ENCODE assay signal across 1 cellular context in genomic region chr10:99395750-99396445, GRCh38.
TF ChIP-seq lines count a peak whose summit lies in the region.

No MANE protein-coding gene starts in this region.

TF ChIP-seq in HepG2, 621 proteins besides CTCF, POLR2A, EP300 and RAD21 (continued from another document and continues in another):
- 0 out of 2 replicates have a peak, but pooled peaks have one; percentile 18 for TF ChIP-seq ZNF121 (CRISPR knock-in tag; IDR thresholded peaks at IDR 0.05)
- TF ChIP-seq, protein P1, sequence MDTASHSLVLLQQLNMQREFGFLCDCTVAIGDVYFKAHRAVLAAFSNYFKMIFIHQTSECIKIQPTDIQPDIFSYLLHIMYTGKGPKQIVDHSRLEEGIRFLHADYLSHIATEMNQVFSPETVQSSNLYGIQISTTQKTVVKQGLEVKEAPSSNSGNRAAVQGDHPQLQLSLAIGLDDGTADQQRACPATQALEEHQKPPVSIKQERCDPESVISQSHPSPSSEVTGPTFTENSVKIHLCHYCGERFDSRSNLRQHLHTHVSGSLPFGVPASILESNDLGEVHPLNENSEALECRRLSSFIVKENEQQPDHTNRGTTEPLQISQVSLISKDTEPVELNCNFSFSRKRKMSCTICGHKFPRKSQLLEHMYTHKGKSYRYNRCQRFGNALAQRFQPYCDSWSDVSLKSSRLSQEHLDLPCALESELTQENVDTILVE (CRISPR knock-in tag; IDR thresholded peaks at IDR 0.05), result 0 out of 2 replicates have a peak, but pooled peaks have one; percentile 43
- TF ChIP-seq ZNF331 (CRISPR knock-in tag; IDR thresholded peaks at IDR 0.05), result peak; percentile 53; the same call in 1 of the 2 replicates
- TF ChIP-seq ZNF430 (CRISPR knock-in tag; IDR thresholded peaks at IDR 0.05), result 0 out of 2 replicates have a peak, but pooled peaks have one; percentile 42
- peak; percentile 86 for TF ChIP-seq RARA (CRISPR knock-in tag; IDR thresholded peaks at IDR 0.05)
- TF ChIP-seq, protein P2, sequence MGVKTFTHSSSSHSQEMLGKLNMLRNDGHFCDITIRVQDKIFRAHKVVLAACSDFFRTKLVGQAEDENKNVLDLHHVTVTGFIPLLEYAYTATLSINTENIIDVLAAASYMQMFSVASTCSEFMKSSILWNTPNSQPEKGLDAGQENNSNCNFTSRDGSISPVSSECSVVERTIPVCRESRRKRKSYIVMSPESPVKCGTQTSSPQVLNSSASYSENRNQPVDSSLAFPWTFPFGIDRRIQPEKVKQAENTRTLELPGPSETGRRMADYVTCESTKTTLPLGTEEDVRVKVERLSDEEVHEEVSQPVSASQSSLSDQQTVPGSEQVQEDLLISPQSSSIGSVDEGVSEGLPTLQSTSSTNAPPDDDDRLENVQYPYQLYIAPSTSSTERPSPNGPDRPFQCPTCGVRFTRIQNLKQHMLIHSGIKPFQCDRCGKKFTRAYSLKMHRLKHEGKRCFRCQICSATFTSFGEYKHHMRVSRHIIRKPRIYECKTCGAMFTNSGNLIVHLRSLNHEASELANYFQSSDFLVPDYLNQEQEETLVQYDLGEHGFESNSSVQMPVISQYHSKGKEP (CRISPR knock-in tag; IDR thresholded peaks at IDR 0.05), result no peak
- peak; percentile 74 for TF ChIP-seq POLR2AphosphoS2 (IDR thresholded peaks at IDR 0.05; ENCODE audit: low read depth, low read length)
- TF ChIP-seq, protein P3, sequence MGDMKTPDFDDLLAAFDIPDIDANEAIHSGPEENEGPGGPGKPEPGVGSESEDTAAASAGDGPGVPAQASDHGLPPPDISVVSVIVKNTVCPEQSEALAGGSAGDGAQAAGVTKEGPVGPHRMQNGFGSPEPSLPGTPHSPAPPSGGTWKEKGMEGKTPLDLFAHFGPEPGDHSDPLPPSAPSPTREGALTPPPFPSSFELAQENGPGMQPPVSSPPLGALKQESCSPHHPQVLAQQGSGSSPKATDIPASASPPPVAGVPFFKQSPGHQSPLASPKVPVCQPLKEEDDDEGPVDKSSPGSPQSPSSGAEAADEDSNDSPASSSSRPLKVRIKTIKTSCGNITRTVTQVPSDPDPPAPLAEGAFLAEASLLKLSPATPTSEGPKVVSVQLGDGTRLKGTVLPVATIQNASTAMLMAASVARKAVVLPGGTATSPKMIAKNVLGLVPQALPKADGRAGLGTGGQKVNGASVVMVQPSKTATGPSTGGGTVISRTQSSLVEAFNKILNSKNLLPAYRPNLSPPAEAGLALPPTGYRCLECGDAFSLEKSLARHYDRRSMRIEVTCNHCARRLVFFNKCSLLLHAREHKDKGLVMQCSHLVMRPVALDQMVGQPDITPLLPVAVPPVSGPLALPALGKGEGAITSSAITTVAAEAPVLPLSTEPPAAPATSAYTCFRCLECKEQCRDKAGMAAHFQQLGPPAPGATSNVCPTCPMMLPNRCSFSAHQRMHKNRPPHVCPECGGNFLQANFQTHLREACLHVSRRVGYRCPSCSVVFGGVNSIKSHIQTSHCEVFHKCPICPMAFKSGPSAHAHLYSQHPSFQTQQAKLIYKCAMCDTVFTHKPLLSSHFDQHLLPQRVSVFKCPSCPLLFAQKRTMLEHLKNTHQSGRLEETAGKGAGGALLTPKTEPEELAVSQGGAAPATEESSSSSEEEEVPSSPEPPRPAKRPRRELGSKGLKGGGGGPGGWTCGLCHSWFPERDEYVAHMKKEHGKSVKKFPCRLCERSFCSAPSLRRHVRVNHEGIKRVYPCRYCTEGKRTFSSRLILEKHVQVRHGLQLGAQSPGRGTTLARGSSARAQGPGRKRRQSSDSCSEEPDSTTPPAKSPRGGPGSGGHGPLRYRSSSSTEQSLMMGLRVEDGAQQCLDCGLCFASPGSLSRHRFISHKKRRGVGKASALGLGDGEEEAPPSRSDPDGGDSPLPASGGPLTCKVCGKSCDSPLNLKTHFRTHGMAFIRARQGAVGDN (CRISPR knock-in tag; IDR thresholded peaks at IDR 0.05), result no peak
- peak; percentile 88 for TF ChIP-seq FOXK1 (CRISPR knock-in tag; IDR thresholded peaks at IDR 0.05; ENCODE audit: borderline replicate concordance, low read depth)
- TF ChIP-seq ZBTB34 (CRISPR knock-in tag; IDR thresholded peaks at IDR 0.05), result peak; percentile 93
- TF ChIP-seq ZBTB20 (CRISPR knock-in tag; IDR thresholded peaks at IDR 0.05; ENCODE audit: borderline replicate concordance, low read depth), result peak; percentile 58; the same call in 1 of the 2 replicates
- TF ChIP-seq, protein P4, sequence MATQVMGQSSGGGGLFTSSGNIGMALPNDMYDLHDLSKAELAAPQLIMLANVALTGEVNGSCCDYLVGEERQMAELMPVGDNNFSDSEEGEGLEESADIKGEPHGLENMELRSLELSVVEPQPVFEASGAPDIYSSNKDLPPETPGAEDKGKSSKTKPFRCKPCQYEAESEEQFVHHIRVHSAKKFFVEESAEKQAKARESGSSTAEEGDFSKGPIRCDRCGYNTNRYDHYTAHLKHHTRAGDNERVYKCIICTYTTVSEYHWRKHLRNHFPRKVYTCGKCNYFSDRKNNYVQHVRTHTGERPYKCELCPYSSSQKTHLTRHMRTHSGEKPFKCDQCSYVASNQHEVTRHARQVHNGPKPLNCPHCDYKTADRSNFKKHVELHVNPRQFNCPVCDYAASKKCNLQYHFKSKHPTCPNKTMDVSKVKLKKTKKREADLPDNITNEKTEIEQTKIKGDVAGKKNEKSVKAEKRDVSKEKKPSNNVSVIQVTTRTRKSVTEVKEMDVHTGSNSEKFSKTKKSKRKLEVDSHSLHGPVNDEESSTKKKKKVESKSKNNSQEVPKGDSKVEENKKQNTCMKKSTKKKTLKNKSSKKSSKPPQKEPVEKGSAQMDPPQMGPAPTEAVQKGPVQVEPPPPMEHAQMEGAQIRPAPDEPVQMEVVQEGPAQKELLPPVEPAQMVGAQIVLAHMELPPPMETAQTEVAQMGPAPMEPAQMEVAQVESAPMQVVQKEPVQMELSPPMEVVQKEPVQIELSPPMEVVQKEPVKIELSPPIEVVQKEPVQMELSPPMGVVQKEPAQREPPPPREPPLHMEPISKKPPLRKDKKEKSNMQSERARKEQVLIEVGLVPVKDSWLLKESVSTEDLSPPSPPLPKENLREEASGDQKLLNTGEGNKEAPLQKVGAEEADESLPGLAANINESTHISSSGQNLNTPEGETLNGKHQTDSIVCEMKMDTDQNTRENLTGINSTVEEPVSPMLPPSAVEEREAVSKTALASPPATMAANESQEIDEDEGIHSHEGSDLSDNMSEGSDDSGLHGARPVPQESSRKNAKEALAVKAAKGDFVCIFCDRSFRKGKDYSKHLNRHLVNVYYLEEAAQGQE (IDR thresholded peaks at IDR 0.05; ENCODE audit: borderline replicate concordance in 1 of 2, low read depth in 1 of 2, low read length in 2 of 2), result peak in 1 of 2 experiments; percentile 59; a peak in 1 of 4 replicates
- 0 out of 2 replicates have a peak, but pooled peaks have one; percentile 42 for TF ChIP-seq ZNF557 (CRISPR knock-in tag; IDR thresholded peaks at IDR 0.05)
- peak; percentile 69; the same call in 1 of the 3 replicates for TF ChIP-seq MXI1 (IDR thresholded peaks at IDR 0.05; ENCODE audit: borderline replicate concordance, low read depth, low read length)
- peak; percentile 64; the same call in 1 of the 2 replicates for TF ChIP-seq TFAP4 (IDR thresholded peaks at IDR 0.05; ENCODE audit: borderline replicate concordance, low read depth)
- TF ChIP-seq, protein P5, sequence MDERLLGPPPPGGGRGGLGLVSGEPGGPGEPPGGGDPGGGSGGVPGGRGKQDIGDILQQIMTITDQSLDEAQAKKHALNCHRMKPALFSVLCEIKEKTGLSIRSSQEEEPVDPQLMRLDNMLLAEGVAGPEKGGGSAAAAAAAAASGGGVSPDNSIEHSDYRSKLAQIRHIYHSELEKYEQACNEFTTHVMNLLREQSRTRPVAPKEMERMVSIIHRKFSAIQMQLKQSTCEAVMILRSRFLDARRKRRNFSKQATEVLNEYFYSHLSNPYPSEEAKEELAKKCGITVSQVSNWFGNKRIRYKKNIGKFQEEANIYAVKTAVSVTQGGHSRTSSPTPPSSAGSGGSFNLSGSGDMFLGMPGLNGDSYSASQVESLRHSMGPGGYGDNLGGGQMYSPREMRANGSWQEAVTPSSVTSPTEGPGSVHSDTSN (CRISPR knock-in tag; IDR thresholded peaks at IDR 0.05), result peak; percentile 47; the same call in 1 of the 2 replicates
- peak; percentile 36; the same call in 1 of the 2 replicates for TF ChIP-seq MED13 (CRISPR knock-in tag; IDR thresholded peaks at IDR 0.05)
- TF ChIP-seq MIER3 (CRISPR knock-in tag; IDR thresholded peaks at IDR 0.05; ENCODE audit: borderline replicate concordance), result peak; percentile 22; the same call in 1 of the 2 replicates
- TF ChIP-seq HNRNPLL (IDR thresholded peaks at IDR 0.05; ENCODE audit: low read depth, low read length, poor library complexity, severe bottlenecking), result no peak
- TF ChIP-seq, protein P6, sequence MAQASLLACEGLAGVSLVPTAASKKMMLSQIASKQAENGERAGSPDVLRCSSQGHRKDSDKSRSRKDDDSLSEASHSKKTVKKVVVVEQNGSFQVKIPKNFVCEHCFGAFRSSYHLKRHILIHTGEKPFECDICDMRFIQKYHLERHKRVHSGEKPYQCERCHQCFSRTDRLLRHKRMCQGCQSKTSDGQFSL (CRISPR knock-in tag; IDR thresholded peaks at IDR 0.05), result 0 out of 2 replicates have a peak, but pooled peaks have one; percentile 35
- peak; percentile 95 for TF ChIP-seq PAXIP1 (CRISPR knock-in tag; conservative IDR thresholded peaks at IDR 0.05)
- TF ChIP-seq ZNF792 (CRISPR knock-in tag; IDR thresholded peaks at IDR 0.05), result 0 out of 2 replicates have a peak, but pooled peaks have one; percentile 38
- TF ChIP-seq, protein P7, sequence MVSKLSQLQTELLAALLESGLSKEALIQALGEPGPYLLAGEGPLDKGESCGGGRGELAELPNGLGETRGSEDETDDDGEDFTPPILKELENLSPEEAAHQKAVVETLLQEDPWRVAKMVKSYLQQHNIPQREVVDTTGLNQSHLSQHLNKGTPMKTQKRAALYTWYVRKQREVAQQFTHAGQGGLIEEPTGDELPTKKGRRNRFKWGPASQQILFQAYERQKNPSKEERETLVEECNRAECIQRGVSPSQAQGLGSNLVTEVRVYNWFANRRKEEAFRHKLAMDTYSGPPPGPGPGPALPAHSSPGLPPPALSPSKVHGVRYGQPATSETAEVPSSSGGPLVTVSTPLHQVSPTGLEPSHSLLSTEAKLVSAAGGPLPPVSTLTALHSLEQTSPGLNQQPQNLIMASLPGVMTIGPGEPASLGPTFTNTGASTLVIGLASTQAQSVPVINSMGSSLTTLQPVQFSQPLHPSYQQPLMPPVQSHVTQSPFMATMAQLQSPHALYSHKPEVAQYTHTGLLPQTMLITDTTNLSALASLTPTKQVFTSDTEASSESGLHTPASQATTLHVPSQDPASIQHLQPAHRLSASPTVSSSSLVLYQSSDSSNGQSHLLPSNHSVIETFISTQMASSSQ (IDR thresholded peaks at IDR 0.05; ENCODE audit: low read depth), result peak; percentile 55
- TF ChIP-seq, protein P7 (CRISPR knock-in tag; IDR thresholded peaks at IDR 0.05; ENCODE audit: borderline replicate concordance), result no peak
- TF ChIP-seq NR2C2 (CRISPR knock-in tag; IDR thresholded peaks at IDR 0.05; ENCODE audit: borderline replicate concordance), result 0 out of 2 replicates have a peak, but pooled peaks have one; percentile 34
- TF ChIP-seq GATAD1 (CRISPR knock-in tag; IDR thresholded peaks at IDR 0.05), result 0 out of 2 replicates have a peak, but pooled peaks have one; percentile 18
- 0 out of 2 replicates have a peak, but pooled peaks have one; percentile 41 for TF ChIP-seq HIVEP1 (CRISPR knock-in tag; IDR thresholded peaks at IDR 0.05)
- peak; percentile 72 for TF ChIP-seq MBD4 (IDR thresholded peaks at IDR 0.05; ENCODE audit: borderline replicate concordance, low read length)
- no peak for TF ChIP-seq ZNF879 (CRISPR knock-in tag; IDR thresholded peaks at IDR 0.05)
- 0 out of 2 replicates have a peak, but pooled peaks have one; percentile 48 for TF ChIP-seq ZNF816 (CRISPR knock-in tag; IDR thresholded peaks at IDR 0.05; ENCODE audit: borderline replicate concordance)
